ENCODE assay signal across 1 cellular context in the genomic region with DNA sequence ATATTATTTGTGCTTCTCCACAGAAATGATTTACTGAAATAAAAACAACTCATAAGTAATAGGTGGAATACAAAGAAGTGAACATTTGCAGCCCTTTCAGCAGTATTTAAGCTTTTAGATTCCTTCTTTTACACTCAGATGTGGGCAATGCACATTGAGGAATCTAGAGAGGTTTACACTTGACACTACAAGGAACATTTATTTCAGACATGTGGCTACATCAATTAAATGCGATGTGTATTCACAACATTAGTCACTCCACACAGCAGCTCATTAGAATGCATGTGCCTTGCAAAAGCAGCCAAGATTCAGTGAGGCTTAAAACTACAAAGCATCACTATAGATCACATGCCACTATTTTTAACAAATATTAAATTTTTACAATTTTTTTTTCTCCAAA.
TF ChIP-seq lines count a peak whose summit lies in the region.

No MANE protein-coding gene starts in this region.

TF ChIP-seq in GM12878, 131 proteins besides CTCF, POLR2A, EP300 and RAD21 (continued from another document):
- TF ChIP-seq, protein P1, sequence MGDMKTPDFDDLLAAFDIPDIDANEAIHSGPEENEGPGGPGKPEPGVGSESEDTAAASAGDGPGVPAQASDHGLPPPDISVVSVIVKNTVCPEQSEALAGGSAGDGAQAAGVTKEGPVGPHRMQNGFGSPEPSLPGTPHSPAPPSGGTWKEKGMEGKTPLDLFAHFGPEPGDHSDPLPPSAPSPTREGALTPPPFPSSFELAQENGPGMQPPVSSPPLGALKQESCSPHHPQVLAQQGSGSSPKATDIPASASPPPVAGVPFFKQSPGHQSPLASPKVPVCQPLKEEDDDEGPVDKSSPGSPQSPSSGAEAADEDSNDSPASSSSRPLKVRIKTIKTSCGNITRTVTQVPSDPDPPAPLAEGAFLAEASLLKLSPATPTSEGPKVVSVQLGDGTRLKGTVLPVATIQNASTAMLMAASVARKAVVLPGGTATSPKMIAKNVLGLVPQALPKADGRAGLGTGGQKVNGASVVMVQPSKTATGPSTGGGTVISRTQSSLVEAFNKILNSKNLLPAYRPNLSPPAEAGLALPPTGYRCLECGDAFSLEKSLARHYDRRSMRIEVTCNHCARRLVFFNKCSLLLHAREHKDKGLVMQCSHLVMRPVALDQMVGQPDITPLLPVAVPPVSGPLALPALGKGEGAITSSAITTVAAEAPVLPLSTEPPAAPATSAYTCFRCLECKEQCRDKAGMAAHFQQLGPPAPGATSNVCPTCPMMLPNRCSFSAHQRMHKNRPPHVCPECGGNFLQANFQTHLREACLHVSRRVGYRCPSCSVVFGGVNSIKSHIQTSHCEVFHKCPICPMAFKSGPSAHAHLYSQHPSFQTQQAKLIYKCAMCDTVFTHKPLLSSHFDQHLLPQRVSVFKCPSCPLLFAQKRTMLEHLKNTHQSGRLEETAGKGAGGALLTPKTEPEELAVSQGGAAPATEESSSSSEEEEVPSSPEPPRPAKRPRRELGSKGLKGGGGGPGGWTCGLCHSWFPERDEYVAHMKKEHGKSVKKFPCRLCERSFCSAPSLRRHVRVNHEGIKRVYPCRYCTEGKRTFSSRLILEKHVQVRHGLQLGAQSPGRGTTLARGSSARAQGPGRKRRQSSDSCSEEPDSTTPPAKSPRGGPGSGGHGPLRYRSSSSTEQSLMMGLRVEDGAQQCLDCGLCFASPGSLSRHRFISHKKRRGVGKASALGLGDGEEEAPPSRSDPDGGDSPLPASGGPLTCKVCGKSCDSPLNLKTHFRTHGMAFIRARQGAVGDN (IDR thresholded peaks at IDR 0.05) = no peak
- TF ChIP-seq, protein P2, sequence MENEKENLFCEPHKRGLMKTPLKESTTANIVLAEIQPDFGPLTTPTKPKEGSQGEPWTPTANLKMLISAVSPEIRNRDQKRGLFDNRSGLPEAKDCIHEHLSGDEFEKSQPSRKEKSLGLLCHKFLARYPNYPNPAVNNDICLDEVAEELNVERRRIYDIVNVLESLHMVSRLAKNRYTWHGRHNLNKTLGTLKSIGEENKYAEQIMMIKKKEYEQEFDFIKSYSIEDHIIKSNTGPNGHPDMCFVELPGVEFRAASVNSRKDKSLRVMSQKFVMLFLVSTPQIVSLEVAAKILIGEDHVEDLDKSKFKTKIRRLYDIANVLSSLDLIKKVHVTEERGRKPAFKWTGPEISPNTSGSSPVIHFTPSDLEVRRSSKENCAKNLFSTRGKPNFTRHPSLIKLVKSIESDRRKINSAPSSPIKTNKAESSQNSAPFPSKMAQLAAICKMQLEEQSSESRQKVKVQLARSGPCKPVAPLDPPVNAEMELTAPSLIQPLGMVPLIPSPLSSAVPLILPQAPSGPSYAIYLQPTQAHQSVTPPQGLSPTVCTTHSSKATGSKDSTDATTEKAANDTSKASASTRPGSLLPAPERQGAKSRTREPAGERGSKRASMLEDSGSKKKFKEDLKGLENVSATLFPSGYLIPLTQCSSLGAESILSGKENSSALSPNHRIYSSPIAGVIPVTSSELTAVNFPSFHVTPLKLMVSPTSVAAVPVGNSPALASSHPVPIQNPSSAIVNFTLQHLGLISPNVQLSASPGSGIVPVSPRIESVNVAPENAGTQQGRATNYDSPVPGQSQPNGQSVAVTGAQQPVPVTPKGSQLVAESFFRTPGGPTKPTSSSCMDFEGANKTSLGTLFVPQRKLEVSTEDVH (IDR thresholded peaks at IDR 0.05; ENCODE audit: low read depth, partially characterized antibody) = no peak
- TF ChIP-seq STAT3 (IDR thresholded peaks at IDR 0.05; ENCODE audit: low read depth, low read length) (no peak), POU2F2 (IDR thresholded peaks at IDR 0.05; ENCODE audit: borderline replicate concordance, low read depth, low read length) (no peak), FOXK2 (IDR thresholded peaks at IDR 0.05) (no peak)
- TF ChIP-seq, protein P3, sequence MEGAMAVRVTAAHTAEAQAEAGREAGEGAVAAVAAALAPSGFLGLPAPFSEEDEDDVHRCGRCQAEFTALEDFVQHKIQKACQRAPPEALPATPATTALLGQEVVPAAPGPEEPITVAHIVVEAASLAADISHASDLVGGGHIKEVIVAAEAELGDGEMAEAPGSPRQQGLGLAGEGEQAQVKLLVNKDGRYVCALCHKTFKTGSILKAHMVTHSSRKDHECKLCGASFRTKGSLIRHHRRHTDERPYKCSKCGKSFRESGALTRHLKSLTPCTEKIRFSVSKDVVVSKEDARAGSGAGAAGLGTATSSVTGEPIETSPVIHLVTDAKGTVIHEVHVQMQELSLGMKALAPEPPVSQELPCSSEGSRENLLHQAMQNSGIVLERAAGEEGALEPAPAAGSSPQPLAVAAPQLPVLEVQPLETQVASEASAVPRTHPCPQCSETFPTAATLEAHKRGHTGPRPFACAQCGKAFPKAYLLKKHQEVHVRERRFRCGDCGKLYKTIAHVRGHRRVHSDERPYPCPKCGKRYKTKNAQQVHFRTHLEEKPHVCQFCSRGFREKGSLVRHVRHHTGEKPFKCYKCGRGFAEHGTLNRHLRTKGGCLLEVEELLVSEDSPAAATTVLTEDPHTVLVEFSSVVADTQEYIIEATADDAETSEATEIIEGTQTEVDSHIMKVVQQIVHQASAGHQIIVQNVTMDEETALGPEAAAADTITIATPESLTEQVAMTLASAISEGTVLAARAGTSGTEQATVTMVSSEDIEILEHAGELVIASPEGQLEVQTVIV (IDR thresholded peaks at IDR 0.05; ENCODE audit: borderline replicate concordance, partially characterized antibody) = no peak
